9 cellular contexts compared by ENCODE assay signal in genomic region chr22:46674367-46674781, GRCh38. TPM values are rescaled to one million over a fixed set of nuclear protein-coding genes. Genes with fewer than 3 reads are reported as not detected.
A peak's percentile ranks its signal among the peaks of the same experiment; 100 is the strongest.
DNase-seq lines count a peak whose midpoint lies in the region; ATAC-seq lines count a peak whose summit lies in the region.
"Had no signal": no experiment of that assay in that cellular context is flagged by ENCODE, and none has a peak within 500 bp of the region (broad histone marks: within the 10 kb centered on the region; RNA-seq: fewer than 3 reads in every experiment).

No MANE protein-coding gene starts in this region.

- peak overlapping the region; percentile 96 to 99 (median 98) for H3K4me3 Mint-ChIP-seq in CD4-positive, CD25-positive, alpha-beta regulatory T cell
- H3K4me3 Mint-ChIP-seq in activated CD4-positive, alpha-beta T cell treated with anti-CD3 and anti-CD28 coated beads for 36 hours, result peak overlapping the region; percentile 85
- H3K4me3 Mint-ChIP-seq: brain had no signal

- intact Hi-C loops in activated CD4-positive, alpha-beta T cell treated with anti-CD3 and anti-CD28 coated beads for 36 hours (cut with DNase I, micrococcal nuclease), result loop anchor here (1.0 to 5.0 kb wide), 15 partner anchors 13 to 637 kb away; partner anchors contain the start of genes CDPF1 (in 1 of the 2), CERK (in 1 of the 2), TBC1D22A (in 1 of the 2) and TRMU (in 1 of the 2)

- H3K27me3 Mint-ChIP-seq in CD4-positive, CD25-positive, alpha-beta regulatory T cell, result peaks cover 4% of the 10 kb centered on the region
- H3K27me3 Mint-ChIP-seq in activated CD4-positive, alpha-beta T cell treated with anti-CD3 and anti-CD28 coated beads for 36 hours, result no peaks in the 10 kb centered on the region
- H3K27me3 Mint-ChIP-seq: brain had no signal

- no peaks in the 10 kb centered on the region for H3K27me3 ChIP-seq in CD4-positive, CD25-positive, alpha-beta regulatory T cell (ENCODE audit: control insufficient read depth, insufficient read depth, low read length)
- no peaks in the 10 kb centered on the region for H3K27me3 ChIP-seq in H7 (ENCODE audit: control insufficient read depth, insufficient read depth, low read length)

- POLR2A ChIA-PET in activated CD4-positive, alpha-beta T cell treated with anti-CD3 and anti-CD28 coated beads for 36 hours (lab: Charles Lee), result no interaction called here

- peaks cover 2 to 39% (median 11%) of the 10 kb centered on the region in 4 donors for H3K4me1 Mint-ChIP-seq in CD4-positive, CD25-positive, alpha-beta regulatory T cell
- H3K4me1 Mint-ChIP-seq in activated CD4-positive, alpha-beta T cell treated with anti-CD3 and anti-CD28 coated beads for 36 hours, result peaks cover 49% of the 10 kb centered on the region
- H3K4me1 Mint-ChIP-seq: brain had no signal

- peak; percentile 87 to 88 for ATAC-seq in CD4-positive, CD25-positive, alpha-beta regulatory T cell (ENCODE audit: low read depth in 2 of 2)
- peak; percentile 94 for ATAC-seq in activated CD4-positive, alpha-beta T cell treated with anti-CD3 and anti-CD28 coated beads for 36 hours
- ATAC-seq in GM21528 (IDR thresholded peaks at IDR 0.05; ENCODE audit: low FRiP score, unreplicated experiment), result no peak

- H3K27ac ChIP-seq in CD4-positive, CD25-positive, alpha-beta regulatory T cell (ENCODE audit: insufficient read depth, low read length, poor library complexity, severe bottlenecking), result peak overlapping the region; percentile 80

- no peaks in the 10 kb centered on the region for H3K9me3 ChIP-seq in CD4-positive, CD25-positive, alpha-beta regulatory T cell (ENCODE audit: control insufficient read depth in 2 of 2, low read length in 2 of 2)

- DNase-seq in CD4-positive, CD25-positive, alpha-beta regulatory T cell, result peak; percentile 72 to 93 (median 83)
- DNase-seq in activated CD4-positive, alpha-beta T cell treated with anti-CD3 and anti-CD28 coated beads for 36 hours, result peak; percentile 99
- DNase-seq in dermis microvascular lymphatic vessel endothelial cell (ENCODE audit: low read depth in 2 of 2) (peak; percentile 87 to 95), NCI-H1930 (lab: John Stamatoyannopoulos, UW) (no peak), H7 (no peak), epidermal melanocyte (ENCODE audit: insufficient read length, low spot score) (no peak)
- peak; percentile 99 for DNase-seq in stimulated activated CD4-positive, alpha-beta T cell treated with anti-CD3 and anti-CD28 coated beads, Interleukin-15, amount 100 ng/mL, for 24 hours

- H3K36me3 Mint-ChIP-seq in CD4-positive, CD25-positive, alpha-beta regulatory T cell, result no peaks in the 10 kb centered on the region
- H3K36me3 Mint-ChIP-seq in activated CD4-positive, alpha-beta T cell treated with anti-CD3 and anti-CD28 coated beads for 36 hours (ENCODE audit: low read depth), result peaks cover 22% of the 10 kb centered on the region

- peaks cover 36% of the 10 kb centered on the region for H3K4me1 ChIP-seq in CD4-positive, CD25-positive, alpha-beta regulatory T cell (ENCODE audit: control insufficient read depth, insufficient read depth, low read length, poor library complexity, severe bottlenecking)

- peaks cover 3% of the 10 kb centered on the region for H3K36me3 ChIP-seq in CD4-positive, CD25-positive, alpha-beta regulatory T cell (ENCODE audit: control insufficient read depth, insufficient read depth, low read length)
- no peaks in the 10 kb centered on the region for H3K36me3 ChIP-seq in H7 (replicated peaks; ENCODE audit: control insufficient read depth, insufficient read depth, low read length)

- peak overlapping the region; percentile 95 to 98 (median 98) for H3K27ac Mint-ChIP-seq in CD4-positive, CD25-positive, alpha-beta regulatory T cell
- H3K27ac Mint-ChIP-seq in activated CD4-positive, alpha-beta T cell treated with anti-CD3 and anti-CD28 coated beads for 36 hours, result peak overlapping the region; percentile 96
- H3K27ac Mint-ChIP-seq: brain had no signal

- CTCF ChIA-PET in activated CD4-positive, alpha-beta T cell treated with anti-CD3 and anti-CD28 coated beads for 36 hours (lab: Charles Lee), result no interaction called here

- no peaks in the 10 kb centered on the region for H3K9me3 Mint-ChIP-seq in CD4-positive, CD25-positive, alpha-beta regulatory T cell
- no peaks in the 10 kb centered on the region for H3K9me3 Mint-ChIP-seq in activated CD4-positive, alpha-beta T cell treated with anti-CD3 and anti-CD28 coated beads for 36 hours (ENCODE audit: low read depth)
- H3K9me3 Mint-ChIP-seq: brain had no signal

- H3K4me3 ChIP-seq in CD4-positive, CD25-positive, alpha-beta regulatory T cell (ENCODE audit: low read depth, low read length), result peak overlapping the region; percentile 65
- H3K4me3 ChIP-seq in H7 (ENCODE audit: insufficient read depth, low read depth, low read length), result no peak overlapping the region

RNA-seq across cellular contexts. Expression of gene GRAMD4, which starts 54.2 kb away (rescaled TPM):
- 43.6 TPM for total RNA-seq in CD4-positive, CD25-positive, alpha-beta regulatory T cell
- polyA plus RNA-seq in CD4-positive, CD25-positive, alpha-beta regulatory T cell, result 1 to 10 TPM; 7.0 to 9.8 (median 7.3) TPM
- total RNA-seq in activated CD4-positive, alpha-beta T cell treated with anti-CD3 and anti-CD28 coated beads for 36 hours, result 10 to 100 TPM; 25.7 to 40.7 TPM
- 30.9 and 50.4 TPM in 2 replicates for total RNA-seq in dermis microvascular lymphatic vessel endothelial cell
- total RNA-seq in H7 (2014; rRNA removed; shearing (Covaris generic)), result 17.1 and 18.9 TPM in 2 replicates

Comparison
In these comparisons a context has a peak if more than half of its experiments do, and no peak if none do; other contexts are left out.
1. DNase-seq: peak in CD4-positive, CD25-positive, alpha-beta regulatory T cell (3 of 3), activated CD4-positive, alpha-beta T cell treated with anti-CD3 and anti-CD28 coated beads for 36 hours (single experiment), dermis microvascular lymphatic vessel endothelial cell (2 of 2) and stimulated activated CD4-positive, alpha-beta T cell treated with anti-CD3 and anti-CD28 coated beads, Interleukin-15, amount 100 ng/mL, for 24 hours (single experiment); none in NCI-H1930 (0 of 2), H7 (single experiment) and epidermal melanocyte (single experiment).